Comparison of ENCODE assay signal across 8 cellular contexts in the genomic region with DNA sequence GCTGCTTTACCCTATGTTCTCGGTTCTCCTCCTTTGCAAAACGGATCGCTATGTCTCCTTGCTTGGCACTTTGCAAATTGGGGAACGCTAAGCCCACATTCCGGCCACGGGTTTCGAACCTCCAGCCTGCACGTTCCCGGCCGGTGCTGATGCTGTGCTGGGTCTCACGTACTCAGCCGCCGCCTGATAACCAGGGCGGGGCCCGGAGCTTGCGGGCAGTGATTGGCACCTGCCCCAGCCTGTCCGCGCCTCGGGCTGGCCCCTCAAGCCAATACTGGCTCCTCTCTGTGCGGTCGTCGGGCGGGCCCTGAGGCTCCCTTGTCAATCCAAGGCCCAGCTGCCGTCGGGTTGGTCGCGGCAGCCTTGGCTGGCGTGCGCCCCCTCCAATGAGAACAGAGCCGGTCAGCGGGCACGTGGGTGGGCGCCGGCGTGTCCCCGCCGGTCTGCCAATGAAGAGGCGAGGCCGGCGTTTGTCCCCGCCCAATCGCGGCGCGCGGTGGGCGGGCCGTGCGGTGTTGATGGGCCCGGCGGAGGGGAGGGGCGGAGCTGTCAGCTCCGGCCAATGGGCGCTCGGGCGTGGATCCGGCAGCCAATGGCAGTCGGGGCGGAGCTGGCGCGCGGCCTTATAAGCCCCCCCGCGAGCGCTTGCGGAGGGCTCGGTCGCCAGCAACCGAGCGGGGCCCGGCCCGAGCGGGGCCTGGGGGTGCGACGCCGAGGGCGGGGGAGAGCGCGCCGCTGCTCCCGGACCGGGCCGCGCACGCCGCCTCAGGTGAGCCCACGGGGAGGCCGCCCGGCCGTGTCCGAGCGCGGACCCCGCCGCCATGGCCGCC. TPM values are rescaled to one million over a fixed set of nuclear protein-coding genes. Genes with fewer than 3 reads are reported as not detected.
DNase-seq lines count a peak whose midpoint lies in the region; ATAC-seq lines count a peak whose summit lies in the region.

A gene (plus strand): TSS at position 652 of the 830 bp plus-strand sequence. CDS start 63,778 bp downstream, outside the sequence.

- ATAC-seq in GM18499 (IDR thresholded peaks at IDR 0.05; ENCODE audit: insufficient read depth, unreplicated experiment) (peak; percentile 62), HG02943 (IDR thresholded peaks at IDR 0.05; ENCODE audit: low read depth, unreplicated experiment) (peak; percentile 85), right cardiac atrium (peak; percentile 98 to 99), aorta (ENCODE audit: low FRiP score) (peak; percentile 99)

- under 1% methylated on average over 96 of the region's 96 CpGs for WGBS in right cardiac atrium
- WGBS in aorta, 2 donors, result 1% methylated on average over 46 to 96 of the region's 96 CpGs

- H3K4me1 ChIP-seq in right cardiac atrium (ENCODE audit: control insufficient read depth, insufficient read depth, low read length) (peaks cover 11% of the 10 kb centered on the region), rectal smooth muscle tissue (ENCODE audit: control insufficient read depth, insufficient read depth, low read length) (peaks cover 13% of the 10 kb centered on the region), aorta (ENCODE audit: control insufficient read depth in 1 of 2, insufficient read depth in 2 of 2, low read length in 2 of 2) (no peaks in the 10 kb centered on the region)

- DNase-seq in NCI-H187 treated with DMSO at 0.1 percent for 48 hours (lab: John Stamatoyannopoulos, UW) (peak; percentile 92), anterior cingulate cortex (lab: John Stamatoyannopoulos, UW) (peak; percentile 88 to 100 (median 99)), right cardiac atrium (peak; percentile 100), aorta (peak; percentile 99 to 100)

- no peaks in the 10 kb centered on the region for H3K9me3 ChIP-seq in right cardiac atrium (ENCODE audit: control insufficient read depth, low read length)
- no peaks in the 10 kb centered on the region for H3K9me3 ChIP-seq in aorta (ENCODE audit: control insufficient read depth, low read length)

- H3K27me3 ChIP-seq in right cardiac atrium (ENCODE audit: control insufficient read depth, insufficient read depth) (no peaks in the 10 kb centered on the region), rectal smooth muscle tissue (ENCODE audit: control insufficient read depth, insufficient read depth, low read length) (no peaks in the 10 kb centered on the region), aorta (ENCODE audit: control insufficient read depth in 1 of 2, insufficient read depth in 2 of 2, low read length in 1 of 2) (no peaks in the 10 kb centered on the region)

- H3K9ac ChIP-seq in rectal smooth muscle tissue (ENCODE audit: low read length), result no peak within 1 kb of the TSS

- intact Hi-C loops in T-helper 2 cell treated with Interferon-gamma antibody and Interleukin-4, amounts not matched to agents 100 ng/mL and 5 ng/mL, for 36 hours (cut with micrococcal nuclease), result loop anchor here (1.0 to 2.0 kb wide), 2 partner anchors 58 to 177 kb away; a partner anchor contains a TSS
- intact Hi-C loops in right cardiac atrium (cut with DNase I) (no loop called here), aorta (cut with DNase I) (loop anchor here in 1 of 2 donors (2.0 to 5.0 kb wide), 2 partner anchors 56 to 98 kb away; no protein-coding TSS in a partner anchor)

- H3K27ac ChIP-seq in right cardiac atrium (ENCODE audit: low read length) (peak within 1 kb of the TSS; percentile 63), rectal smooth muscle tissue (ENCODE audit: low read depth, low read length) (peak within 1 kb of the TSS; percentile 62), aorta (ENCODE audit: low read depth in 1 of 2, low read length in 2 of 2) (no peak within 1 kb of the TSS)

- H3K36me3 ChIP-seq in rectal smooth muscle tissue (ENCODE audit: control insufficient read depth, insufficient read depth, low read length) (no peaks in the 10 kb centered on the region), aorta (ENCODE audit: control insufficient read depth in 1 of 2, insufficient read depth in 2 of 2, low read length in 1 of 2) (no peaks in the 10 kb centered on the region)

- H3K4me3 ChIP-seq in right cardiac atrium (ENCODE audit: low read length) (peak within 1 kb of the TSS; percentile 89), rectal smooth muscle tissue (ENCODE audit: low read length) (peak within 1 kb of the TSS; percentile 78), aorta (ENCODE audit: low read length in 2 of 2) (peak within 1 kb of the TSS; percentile 76 to 78)

RNA-seq across cellular contexts. Expression of the gene that starts here (rescaled TPM):
- total RNA-seq in T-helper 2 cell treated with Interferon-gamma antibody and Interleukin-4, amounts not matched to agents 100 ng/mL and 5 ng/mL, for 36 hours, result 28.8 and 35.0 TPM in 2 replicates
- total RNA-seq in right cardiac atrium (10 to 100 TPM; 23.9 to 37.5 (median 30.8) TPM), aorta (10 to 100 TPM; 37.5 to 58.1 TPM)
- polyA plus RNA-seq in right cardiac atrium (18.8 TPM), aorta (10 to 100 TPM in 1 of 2 donors, 1 to 10 TPM in 1; 4.4 to 14.1 TPM)

Comparison
In these comparisons a context has a peak if more than half of its experiments do, and no peak if none do; other contexts are left out.
1. H3K27ac ChIP-seq: peak in right cardiac atrium (single experiment) and rectal smooth muscle tissue (single experiment); none in aorta (0 of 2).
2. Peak in every context shown above with its lines, with median percentiles within 50 percentile points of each other: ATAC-seq, DNase-seq and H3K4me3 ChIP-seq.